15 cellular contexts compared by ENCODE assay signal in the genomic region with DNA sequence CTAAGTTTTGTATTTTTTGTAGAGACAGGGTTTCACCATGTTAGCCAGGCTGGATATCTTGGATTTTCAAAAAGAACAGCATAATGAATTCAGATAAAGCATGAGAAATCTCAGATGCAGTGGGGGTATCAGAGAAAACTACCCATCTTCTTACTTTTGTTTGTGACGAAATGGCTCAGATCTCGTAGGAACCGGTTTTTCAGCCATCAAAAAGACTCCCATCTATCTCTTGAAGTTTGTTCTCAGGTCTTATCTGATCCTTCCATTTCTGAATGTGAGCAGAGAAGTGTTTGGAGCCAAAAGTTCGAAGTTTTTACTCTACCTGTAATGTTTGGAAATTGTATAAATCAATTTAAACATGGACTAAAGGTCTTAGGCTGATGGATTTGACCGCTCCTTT. TPM values are rescaled to one million over a fixed set of nuclear protein-coding genes. Genes with fewer than 3 reads are reported as not detected.
A peak's percentile ranks its signal among the peaks of the same experiment; 100 is the strongest.
DNase-seq lines count a peak whose midpoint lies in the region; ATAC-seq and TF ChIP-seq lines count a peak whose summit lies in the region.
"Had no signal": no experiment of that assay in that cellular context is flagged by ENCODE, and none has a peak within 500 bp of the region (broad histone marks: within the 10 kb centered on the region; RNA-seq: fewer than 3 reads in every experiment).

No MANE protein-coding gene starts in this region.

- H3K18ac ChIP-seq in trophoblast cell (ENCODE audit: low read length) (no peak overlapping the region), mesendoderm (ENCODE audit: low read length) (no peak overlapping the region)

- no peak overlapping the region for H3K56ac ChIP-seq in mesendoderm (ENCODE audit: low read length)

- TF ChIP-seq POLR2A in thyroid gland (IDR thresholded peaks at IDR 0.05), result no peak

- no peaks in the 10 kb centered on the region for H3K36me3 Mint-ChIP-seq in GM23338 (ENCODE audit: low read depth)
- H3K36me3 Mint-ChIP-seq: CD8-positive, alpha-beta T cell had no signal

- H3K27me3 Mint-ChIP-seq in GM23338 (ENCODE audit: insufficient read depth, low read depth, poor library complexity), result no peaks in the 10 kb centered on the region

- H3K79me1 ChIP-seq in trophoblast cell (ENCODE audit: low read length) (peaks cover 12% of the 10 kb centered on the region), mesendoderm (ENCODE audit: low read length) (peaks cover 28% of the 10 kb centered on the region)

- peak overlapping the region in 9 of 11 experiments; percentile 30 to 88 (median 73); a peak in 11 of 22 replicates for H3K4me2 ChIP-seq in BLaER1 treated with 17β-estradiol and CSF1 and Interleukin-3, amounts not matched to agents 10 nM and 100 nM
- no peak overlapping the region for H3K4me2 ChIP-seq in GM23338
- no peak overlapping the region for H3K4me2 ChIP-seq in trophoblast cell (ENCODE audit: low read length)
- H3K4me2 ChIP-seq in mesendoderm (ENCODE audit: low read length), result no peak overlapping the region

- H3K27ac Mint-ChIP-seq in GM23338, result no peak overlapping the region
- H3K27ac Mint-ChIP-seq: B cell; CD8-positive, alpha-beta T cell; HFFc6 had no signal

- TF ChIP-seq CTCF in GM23338 (conservative IDR thresholded peaks at IDR 0.05; ENCODE audit: low read depth in 2 of 2) (no peak), thyroid gland (IDR thresholded peaks at IDR 0.05) (no peak)

- H4K20me1 ChIP-seq in BLaER1 treated with 17β-estradiol and CSF1 and Interleukin-3, amounts not matched to agents 10 nM and 100 nM, result peaks cover 28 to 100% (median 93%) of the 10 kb centered on the region in 11 experiments; a peak in 20 of 22 replicates
- H4K20me1 ChIP-seq in GM23338 (replicated peaks; ENCODE audit: insufficient read depth), result peaks cover 29% of the 10 kb centered on the region

- no peak overlapping the region for H4K12ac ChIP-seq in trophoblast cell (ENCODE audit: low read depth, low read length)

- H3K23ac ChIP-seq in trophoblast cell (ENCODE audit: low read length) (no peak overlapping the region), mesendoderm (ENCODE audit: low read length) (no peak overlapping the region)

- no peak overlapping the region for H3K9ac ChIP-seq in BLaER1 treated with 17β-estradiol and CSF1 and Interleukin-3, amounts not matched to agents 10 nM and 100 nM
- H3K9ac ChIP-seq in trophoblast cell (ENCODE audit: low read length), result no peak overlapping the region
- no peak overlapping the region for H3K9ac ChIP-seq in mesendoderm (ENCODE audit: low read length)

- H2BK5ac ChIP-seq in trophoblast cell (ENCODE audit: low read depth, low read length, poor library complexity) (no peak overlapping the region), mesendoderm (ENCODE audit: low read length) (no peak overlapping the region)

- peaks cover 5% of the 10 kb centered on the region; the same call in 1 of the 2 replicates for H3F3A ChIP-seq in GM23338 (replicated peaks; ENCODE audit: low read depth)

- H4K5ac ChIP-seq in mesendoderm (ENCODE audit: low read length), result no peak overlapping the region

- no peak overlapping the region for H2BK15ac ChIP-seq in mesendoderm (replicated peaks; ENCODE audit: low read depth)

- H4K91ac ChIP-seq in trophoblast cell (ENCODE audit: low read depth, low read length), result no peak overlapping the region

- H3K9me3 ChIP-seq in BLaER1 treated with 17β-estradiol and CSF1 and Interleukin-3, amounts not matched to agents 10 nM and 100 nM (replicated peaks in 1 of 11), result peaks cover 0 to 4% (median 0%) of the 10 kb centered on the region in 11 experiments; a peak in 1 of 22 replicates
- no peaks in the 10 kb centered on the region for H3K9me3 ChIP-seq in trophoblast cell (ENCODE audit: insufficient read depth, low read depth, low read length)
- H3K9me3 ChIP-seq in thyroid gland, result no peaks in the 10 kb centered on the region
- H3K9me3 ChIP-seq: HAP-1 had no signal

- no peak overlapping the region for H3K4me3 Mint-ChIP-seq in GM23338
- H3K4me3 Mint-ChIP-seq: B cell; CD14-positive monocyte; CD8-positive, alpha-beta T cell; HFFc6 had no signal

- no CpG with 5 or more reads among the region's 5 CpGs for WGBS in trophoblast cell (ENCODE audit: extremely low coverage, insufficient coverage, insufficient read length)
- 79 to 93% methylated on average over 5 of the region's 5 CpGs for WGBS in thyroid gland, 2 donors
- no CpG with 5 or more reads among the region's 5 CpGs for WGBS in mesendoderm (ENCODE audit: extremely low coverage, insufficient coverage, low lambda C conversion rate)

- H3K27ac ChIP-seq in BLaER1 treated with 17β-estradiol and CSF1 and Interleukin-3, amounts not matched to agents 10 nM and 100 nM, result peak overlapping the region in 2 of 11 experiments; percentile 1; a peak in 1 of 22 replicates
- H3K27ac ChIP-seq in GM23338 (ENCODE audit: low read depth), result 0 out of 2 replicates have a peak overlapping the region, but pooled peaks have one; percentile 28
- peak overlapping the region; percentile 41 for H3K27ac ChIP-seq in trophoblast cell (ENCODE audit: low read depth, low read length)
- peak overlapping the region in 2 of 3 donors; percentile 52 to 81 for H3K27ac ChIP-seq in thyroid gland
- no peak overlapping the region for H3K27ac ChIP-seq in mesendoderm (ENCODE audit: low read depth, low read length)

- H3K4me3 ChIP-seq in BLaER1 treated with 17β-estradiol and CSF1 and Interleukin-3, amounts not matched to agents 10 nM and 100 nM, result no peak overlapping the region
- no peak overlapping the region for H3K4me3 ChIP-seq in GM23338
- H3K4me3 ChIP-seq in trophoblast cell (ENCODE audit: low read depth, low read length), result no peak overlapping the region
- H3K4me3 ChIP-seq in thyroid gland (replicated peaks in 1 of 3), result no peak overlapping the region
- H3K4me3 ChIP-seq in mesendoderm (ENCODE audit: low read length), result no peak overlapping the region
- H3K4me3 ChIP-seq: HAP-1 had no signal

- H3K27me3 ChIP-seq in BLaER1 treated with 17β-estradiol and CSF1 and Interleukin-3, amounts not matched to agents 10 nM and 100 nM, result no peaks in the 10 kb centered on the region
- H3K27me3 ChIP-seq in GM23338 (ENCODE audit: insufficient read depth) (no peaks in the 10 kb centered on the region), trophoblast cell (ENCODE audit: insufficient read depth, low read length) (no peaks in the 10 kb centered on the region), thyroid gland (no peaks in the 10 kb centered on the region), mesendoderm (ENCODE audit: insufficient read depth, low read length, poor library complexity) (no peaks in the 10 kb centered on the region)

- H3K4ac ChIP-seq in trophoblast cell (ENCODE audit: low read depth, low read length) (no peak overlapping the region), mesendoderm (ENCODE audit: low read depth, low read length) (no peak overlapping the region)

- ATAC-seq in GM23338, result no peak
- no peak for ATAC-seq in GM18873 (IDR thresholded peaks at IDR 0.05; ENCODE audit: low FRiP score, unreplicated experiment)
- ATAC-seq: CD8-positive, alpha-beta T cell had no signal

- DNase-seq in GM23338 (ENCODE audit: low spot score) (no peak), trophoblast cell (peak in 1 of 2 donors; percentile 69), thyroid gland (no peak), mesendoderm (no peak)
- no peak for DNase-seq in activated CD4-positive, alpha-beta T cell treated with anti-CD3 and anti-CD28 coated beads, Interleukin-2, amount 50 U/mL, for 48 hours
- DNase-seq: CD8-positive, alpha-beta T cell; COR-L47; GF-D8; HFFc6 had no signal

- peaks cover 0 to 60% (median 13%) of the 10 kb centered on the region in 11 experiments; a peak in 14 of 22 replicates for H3K36me3 ChIP-seq in BLaER1 treated with 17β-estradiol and CSF1 and Interleukin-3, amounts not matched to agents 10 nM and 100 nM
- H3K36me3 ChIP-seq in GM23338 (ENCODE audit: insufficient read depth), result no peaks in the 10 kb centered on the region
- no peaks in the 10 kb centered on the region for H3K36me3 ChIP-seq in trophoblast cell (ENCODE audit: control insufficient read depth in 1 of 2, insufficient read depth in 2 of 2, low read length in 2 of 2)
- H3K36me3 ChIP-seq in thyroid gland, result no peaks in the 10 kb centered on the region
- no peaks in the 10 kb centered on the region for H3K36me3 ChIP-seq in mesendoderm (ENCODE audit: control insufficient read depth, insufficient read depth, low read length)
- H3K36me3 ChIP-seq: HAP-1 had no signal

- H2AK5ac ChIP-seq in trophoblast cell (ENCODE audit: low read length) (no peak overlapping the region), mesendoderm (ENCODE audit: low read length) (no peak overlapping the region)

- H2AFZ ChIP-seq in GM23338 (no peak overlapping the region), trophoblast cell (ENCODE audit: insufficient read depth, low read length, poor library complexity) (no peak overlapping the region)

- H2BK120ac ChIP-seq in trophoblast cell (ENCODE audit: insufficient read depth, low read length, poor library complexity) (no peak overlapping the region), mesendoderm (ENCODE audit: low read depth, low read length) (no peak overlapping the region)

- peaks cover 98% of the 10 kb centered on the region for H3K79me2 ChIP-seq in GM23338 (replicated peaks; ENCODE audit: insufficient read depth)
- peaks cover 12% of the 10 kb centered on the region for H3K79me2 ChIP-seq in trophoblast cell (ENCODE audit: control insufficient read depth, insufficient read depth, low read length, poor library complexity)
- H3K79me2 ChIP-seq in mesendoderm (ENCODE audit: control insufficient read depth, insufficient read depth, low read length), result peaks cover 49% of the 10 kb centered on the region

- peaks cover 61 to 100% (median 86%) of the 10 kb centered on the region in 10 experiments for H3K4me1 ChIP-seq in BLaER1 treated with 17β-estradiol and CSF1 and Interleukin-3, amounts not matched to agents 10 nM and 100 nM
- H3K4me1 ChIP-seq in GM23338 (ENCODE audit: insufficient read depth) (peaks cover 19% of the 10 kb centered on the region), trophoblast cell (ENCODE audit: control insufficient read depth in 1 of 2, insufficient read depth in 2 of 2, low read length in 2 of 2) (peaks cover 12 to 18% of the 10 kb centered on the region in 2 experiments), thyroid gland (peaks cover 57 to 77% of the 10 kb centered on the region in 2 donors), mesendoderm (ENCODE audit: control insufficient read depth, low read depth, low read length) (peaks cover 6% of the 10 kb centered on the region)

- H3K9me3 Mint-ChIP-seq in GM23338, result no peaks in the 10 kb centered on the region
- H3K9me3 Mint-ChIP-seq: CD8-positive, alpha-beta T cell; HFFc6 had no signal

- H3K4me1 Mint-ChIP-seq in GM23338, result peaks cover 44% of the 10 kb centered on the region
- H3K4me1 Mint-ChIP-seq: B cell had no signal

- intact Hi-C loops in thyroid gland (cut with DNase I), result no loop called here

- no peak overlapping the region for H4K8ac ChIP-seq in trophoblast cell (ENCODE audit: low read depth, low read length)
- H4K8ac ChIP-seq in mesendoderm (ENCODE audit: low read depth, low read length), result no peak overlapping the region

- H3K14ac ChIP-seq in trophoblast cell (ENCODE audit: low read length), result no peak overlapping the region

- no peaks in the 10 kb centered on the region for H3K9me2 ChIP-seq in GM23338 (ENCODE audit: insufficient read depth)

- no peak overlapping the region for H2BK12ac ChIP-seq in trophoblast cell (ENCODE audit: low read length)

RNA-seq across cellular contexts. Expression of a gene that starts 57.2 kb away (rescaled TPM):
- total RNA-seq in GM23338 (2014; rRNA removed; shearing (Covaris generic)), result 7.7 and 10.6 TPM in 2 replicates
- polyA plus RNA-seq in GM23338 (2016; fragmentation: Nextera tagmentation; extraction: Ambion mirVana), result 3.9 and 5.0 TPM in 2 replicates
- polyA plus RNA-seq in trophoblast cell (2013), result 0.08 and 0.15 TPM in 2 replicates
- 10 to 100 TPM; 10.2 to 41.3 (median 26.3) TPM for total RNA-seq in thyroid gland
- polyA plus RNA-seq in mesendoderm (2013, experiment 1 of 2), result 0.32 TPM
- polyA plus RNA-seq in mesendoderm (2013, experiment 2 of 2), result 0.35 TPM
- total RNA-seq: B cell; CD8-positive, alpha-beta T cell; HT1080 had no signal

Comparison
In these comparisons a context has a peak if more than half of its experiments do, and no peak if none do; other contexts are left out.
1. H3K4me2 ChIP-seq: peak in BLaER1 treated with 17β-estradiol and CSF1 and Interleukin-3, amounts not matched to agents 10 nM and 100 nM (9 of 11); none in GM23338 (single experiment), trophoblast cell (single experiment) and mesendoderm (single experiment).